ENCODE assay signal across 13 cellular contexts in genomic region chr12:49762468-49762847, GRCh38. TPM values are rescaled to one million over a fixed set of nuclear protein-coding genes. Genes with fewer than 3 reads are reported as not detected.
DNase-seq lines count a peak whose midpoint lies in the region; ATAC-seq, FAIRE-seq and TF ChIP-seq lines count a peak whose summit lies in the region.
"Had no signal": no experiment of that assay in that cellular context is flagged by ENCODE, and none has a peak within 500 bp of the region (broad histone marks: within the 10 kb centered on the region; RNA-seq: fewer than 3 reads in every experiment).

No MANE protein-coding gene starts in this region.

- no peak for FAIRE-seq in GM12892 (lab: Jason Lieb, UNC)
- FAIRE-seq: A204.1, small intestine, TTC549 had no signal

- peaks cover 49% of the 10 kb centered on the region for H3K4me1 Mint-ChIP-seq in activated T-helper 1 cell treated with anti-CD3 and anti-CD28 coated beads, Interleukin-12 subunit alpha, Interleukin-12 subunit beta, Interleukin-2, Interleukin-4 antibody, amounts not matched to agents 30 ng/mL and 10 ng/mL and 1 ng/mL, durations not matched to agents 14 hours and 24 hours and 36 hours (ENCODE audit: low read depth)
- peaks cover 29 to 65% (median 57%) of the 10 kb centered on the region in 4 donors for H3K4me1 Mint-ChIP-seq in naive thymus-derived CD8-positive, alpha-beta T cell

- peak overlapping the region; percentile 61 for H3K4me3 Mint-ChIP-seq in activated T-helper 1 cell treated with anti-CD3 and anti-CD28 coated beads, Interleukin-12 subunit alpha, Interleukin-12 subunit beta, Interleukin-2, Interleukin-4 antibody, amounts not matched to agents 30 ng/mL and 10 ng/mL and 1 ng/mL, durations not matched to agents 14 hours and 24 hours and 36 hours
- H3K4me3 Mint-ChIP-seq in naive thymus-derived CD8-positive, alpha-beta T cell: peak overlapping the region in 7 of 10 donors; percentile 1 to 79 (median 49)

- H3K9me3 Mint-ChIP-seq in activated T-helper 1 cell treated with anti-CD3 and anti-CD28 coated beads, Interleukin-12 subunit alpha, Interleukin-12 subunit beta, Interleukin-2, Interleukin-4 antibody, amounts not matched to agents 30 ng/mL and 10 ng/mL and 1 ng/mL, durations not matched to agents 14 hours and 24 hours and 36 hours: no peaks in the 10 kb centered on the region
- no peaks in the 10 kb centered on the region for H3K9me3 Mint-ChIP-seq in naive thymus-derived CD8-positive, alpha-beta T cell

- H3K27me3 Mint-ChIP-seq in activated T-helper 1 cell treated with anti-CD3 and anti-CD28 coated beads, Interleukin-12 subunit alpha, Interleukin-12 subunit beta, Interleukin-2, Interleukin-4 antibody, amounts not matched to agents 30 ng/mL and 10 ng/mL and 1 ng/mL, durations not matched to agents 14 hours and 24 hours and 36 hours (ENCODE audit: insufficient read depth): peaks cover 3% of the 10 kb centered on the region
- H3K27me3 Mint-ChIP-seq in naive thymus-derived CD8-positive, alpha-beta T cell: no peaks in the 10 kb centered on the region

- ATAC-seq in naive thymus-derived CD8-positive, alpha-beta T cell: peak; percentile 43 to 66
- ATAC-seq in GM18858 (IDR thresholded peaks at IDR 0.05; ENCODE audit: unreplicated experiment): no peak

- POLR2A ChIA-PET in naive thymus-derived CD8-positive, alpha-beta T cell (lab: Charles Lee): interaction anchor here (1.2 to 4.7 kb wide), 3 partner anchors 11 to 21 kb away, joined by 3 to 47 read pairs (median 3); partner anchors contain the start of gene TMBIM6

- peak; percentile 28; the same call in 1 of the 2 replicates for TF ChIP-seq POLR2A in GM12892 (IDR thresholded peaks at IDR 0.05; ENCODE audit: low read depth, low read length)

- H3K36me3 Mint-ChIP-seq in activated T-helper 1 cell treated with anti-CD3 and anti-CD28 coated beads, Interleukin-12 subunit alpha, Interleukin-12 subunit beta, Interleukin-2, Interleukin-4 antibody, amounts not matched to agents 30 ng/mL and 10 ng/mL and 1 ng/mL, durations not matched to agents 14 hours and 24 hours and 36 hours (ENCODE audit: low read depth): peaks cover 63% of the 10 kb centered on the region
- peaks cover 5 to 81% (median 9%) of the 10 kb centered on the region in 3 donors for H3K36me3 Mint-ChIP-seq in naive thymus-derived CD8-positive, alpha-beta T cell

- intact Hi-C loops in activated T-helper 1 cell treated with anti-CD3 and anti-CD28 coated beads, Interleukin-12 subunit alpha, Interleukin-12 subunit beta, Interleukin-2, Interleukin-4 antibody, amounts not matched to agents 30 ng/mL and 10 ng/mL and 1 ng/mL, durations not matched to agents 14 hours and 24 hours and 36 hours (cut with micrococcal nuclease): loop anchor here (1.0 to 5.0 kb wide), 4 partner anchors 12 to 125 kb away; partner anchors contain the start of gene TMBIM6
- intact Hi-C loops in posterior cingulate gyrus (cut with DNase I): no loop called here

- H3K27ac Mint-ChIP-seq in activated T-helper 1 cell treated with anti-CD3 and anti-CD28 coated beads, Interleukin-12 subunit alpha, Interleukin-12 subunit beta, Interleukin-2, Interleukin-4 antibody, amounts not matched to agents 30 ng/mL and 10 ng/mL and 1 ng/mL, durations not matched to agents 14 hours and 24 hours and 36 hours: peak overlapping the region; percentile 75
- H3K27ac Mint-ChIP-seq in naive thymus-derived CD8-positive, alpha-beta T cell: peak overlapping the region; percentile 74 to 91 (median 87)

- DNase-seq in activated CD4-positive, alpha-beta T cell treated with anti-CD3 and anti-CD28 coated beads for 48 hours: peak; percentile 28
- DNase-seq in activated CD4-positive, alpha-beta T cell treated with anti-CD3 and anti-CD28 coated beads, Interleukin-2, amount 50 U/mL, for 1 hour: no peak
- DNase-seq in GM12892 (ENCODE audit: insufficient read length) (no peak), posterior cingulate gyrus (no peak), T1000 (lab: John Stamatoyannopoulos, UW) (no peak)
- DNase-seq in activated T-helper 1 cell treated with anti-CD3 and anti-CD28 coated beads, Interleukin-12 subunit alpha, Interleukin-12 subunit beta, Interleukin-2, Interleukin-4 antibody, amounts not matched to agents 30 ng/mL and 10 ng/mL and 1 ng/mL, durations not matched to agents 14 hours and 24 hours and 36 hours (ENCODE audit: low spot score): no peak
- peak in 3 of 10 donors; percentile 20 to 35 (median 23) for DNase-seq in naive thymus-derived CD8-positive, alpha-beta T cell
- DNase-seq: DMS 273 treated with DMSO at 0.1 percent for 48 hours, esophagus squamous epithelium had no signal

RNA-seq across cellular contexts. Expression of gene TMBIM6, which starts 21.1 kb away (rescaled TPM):
- 188 TPM for polyA plus RNA-seq in GM12892 (2012; ENCODE audit: missing spikeins)
- 382 and 393 TPM in 2 replicates for total RNA-seq in activated T-helper 1 cell treated with anti-CD3 and anti-CD28 coated beads, Interleukin-12 subunit alpha, Interleukin-12 subunit beta, Interleukin-2, Interleukin-4 antibody, amounts not matched to agents 30 ng/mL and 10 ng/mL and 1 ng/mL, durations not matched to agents 14 hours and 24 hours and 36 hours
- total RNA-seq in naive thymus-derived CD8-positive, alpha-beta T cell: 100 to 1,000 TPM; 380 to 412 TPM
- polyA plus RNA-seq in naive thymus-derived CD8-positive, alpha-beta T cell: 1,000 to 10,000 TPM in 1 of 3 donors, 100 to 1,000 TPM in 2; 817 to 1,126 (median 845) TPM

RNA-seq across cellular contexts. Expression of gene FMNL3, which starts 55.3 kb away (rescaled TPM):
- 46.0 TPM for polyA plus RNA-seq in GM12892 (2012; ENCODE audit: missing spikeins)
- 43.0 and 46.1 TPM in 2 replicates for total RNA-seq in activated T-helper 1 cell treated with anti-CD3 and anti-CD28 coated beads, Interleukin-12 subunit alpha, Interleukin-12 subunit beta, Interleukin-2, Interleukin-4 antibody, amounts not matched to agents 30 ng/mL and 10 ng/mL and 1 ng/mL, durations not matched to agents 14 hours and 24 hours and 36 hours
- 10 to 100 TPM; 34.4 to 36.5 TPM for total RNA-seq in naive thymus-derived CD8-positive, alpha-beta T cell
- polyA plus RNA-seq in naive thymus-derived CD8-positive, alpha-beta T cell: 10 to 100 TPM in 1 of 3 donors, 1 to 10 TPM in 2; 7.6 to 12.1 (median 8.4) TPM
